ENCODE assay signal across 8 cellular contexts in genomic region chr10:43396061-43396927, GRCh38. TPM values are rescaled to one million over a fixed set of nuclear protein-coding genes. Genes with fewer than 3 reads are reported as not detected.
DNase-seq lines count a peak whose midpoint lies in the region; ATAC-seq and TF ChIP-seq lines count a peak whose summit lies in the region.

No MANE protein-coding gene starts in this region.

- H2AFZ ChIP-seq in PC-3 (ENCODE audit: low read length) = peak overlapping the region; percentile 39; the same call in 1 of the 2 replicates

- H3F3A ChIP-seq in PC-3 (ENCODE audit: low read length, unreplicated experiment) = no peaks in the 10 kb centered on the region

- peaks cover 76% of the 10 kb centered on the region for H4K20me1 ChIP-seq in PC-3 (ENCODE audit: low read length)

- POLR2A ChIA-PET in PC-3 (lab: Charles Lee; ENCODE audit: unreplicated experiment) = interaction anchor here (0.7 to 1.1 kb wide), 3 partner anchors 17 to 91 kb away, joined by 3 to 4 read pairs (median 4); no protein-coding TSS in a partner anchor

- H3K27ac Mint-ChIP-seq in CD14-positive monocyte (peak overlapping the region; percentile 91 to 96 (median 94)), natural killer cell (peak overlapping the region; percentile 98 to 99)

- peaks cover 67% of the 10 kb centered on the region for H3K4me1 Mint-ChIP-seq in CD14-positive monocyte
- peaks cover 72 to 73% of the 10 kb centered on the region in 2 donors for H3K4me1 Mint-ChIP-seq in natural killer cell

- CTCF ChIA-PET in PC-3 (lab: Charles Lee) = interaction anchor here (0.5 to 0.6 kb wide), 3 partner anchors 13 to 967 kb away, joined by 3 to 6 read pairs (median 6); partner anchors contain the start of gene HNRNPF

- H3K27me3 ChIP-seq in PC-3 (ENCODE audit: low read length) (no peaks in the 10 kb centered on the region), stomach smooth muscle (ENCODE audit: control insufficient read depth in 1 of 2, insufficient read depth in 2 of 2, low read length in 2 of 2) (no peaks in the 10 kb centered on the region)

- H3K9ac ChIP-seq in PC-3 (ENCODE audit: low read length) = peak overlapping the region; percentile 98
- H3K9ac ChIP-seq in stomach smooth muscle (ENCODE audit: low read length in 2 of 2) = peak overlapping the region; percentile 76 to 80

- intact Hi-C loops in CD14-positive monocyte (cut with micrococcal nuclease) = loop anchor here in 1 of 2 donors (5.0 kb wide), 1 partner anchor 41 kb away; the partner anchor contains the start of gene ZNF487
- intact Hi-C loops in PC-3 (cut with micrococcal nuclease) = loop anchor here (5.0 kb wide), 2 partner anchors 39 to 41 kb away; partner anchors contain the start of gene ZNF487
- intact Hi-C loops in natural killer cell (cut with micrococcal nuclease) = loop anchor here (2.0 kb wide), 1 partner anchor 915 kb away; no protein-coding TSS in a partner anchor

- H3K4me3 ChIP-seq in PC-3 (ENCODE audit: low read length) = peak overlapping the region; percentile 78
- H3K4me3 ChIP-seq in fibroblast of the aortic adventitia (ENCODE audit: low read depth, low read length) = peak overlapping the region; percentile 68
- peak overlapping the region; percentile 80 to 85 for H3K4me3 ChIP-seq in stomach smooth muscle (ENCODE audit: low read length in 2 of 2)

- H3K9me3 Mint-ChIP-seq in CD14-positive monocyte (no peaks in the 10 kb centered on the region), natural killer cell (no peaks in the 10 kb centered on the region)

- peaks cover 48% of the 10 kb centered on the region for H3K4me1 ChIP-seq in PC-3 (ENCODE audit: insufficient read depth, low read length)
- peaks cover 24% of the 10 kb centered on the region for H3K4me1 ChIP-seq in stomach smooth muscle (ENCODE audit: control insufficient read depth, insufficient read depth, low read length)

- peaks cover 57% of the 10 kb centered on the region for H3K36me3 ChIP-seq in PC-3 (ENCODE audit: low read depth, low read length)
- peaks cover 23 to 29% of the 10 kb centered on the region in 2 donors for H3K36me3 ChIP-seq in stomach smooth muscle (ENCODE audit: control insufficient read depth in 2 of 2, insufficient read depth in 2 of 2, low read length in 2 of 2)

- BruUV-seq in PC-3 (replicated peaks; lab: Mats Ljungman, UMichigan) = TSS peak; percentile 33

- TF ChIP-seq CTCF in CD14-positive monocyte (IDR thresholded peaks at IDR 0.05) (no peak), PC-3 (conservative IDR thresholded peaks at IDR 0.05; ENCODE audit: low read depth, low read length) (no peak), fibroblast of the aortic adventitia (IDR thresholded peaks at IDR 0.05; ENCODE audit: insufficient read depth, low read length) (no peak), natural killer cell (IDR thresholded peaks at IDR 0.05) (no peak)

- H3K4me2 ChIP-seq in PC-3 (ENCODE audit: low read length) = peak overlapping the region; percentile 95

- DNase-seq in CD14-positive monocyte (ENCODE audit: low spot score) (peak; percentile 54), PC-3 (peak; percentile 82), fibroblast of the aortic adventitia (ENCODE audit: low read depth) (peak; percentile 64), natural killer cell (peak; percentile 56)
- DNase-seq in activated effector memory CD4-positive, alpha-beta T cell treated with Interleukin-2 at 50 U/mL for 16 hours = peak; percentile 63

- H3K79me2 ChIP-seq in PC-3 (ENCODE audit: low read length) = peaks cover 98% of the 10 kb centered on the region

- no peaks in the 10 kb centered on the region for H3K9me2 ChIP-seq in PC-3 (replicated peaks; ENCODE audit: low read length)

- H3K36me3 Mint-ChIP-seq in CD14-positive monocyte (peaks cover 47 to 62% of the 10 kb centered on the region in 2 donors), natural killer cell (peaks cover 17% of the 10 kb centered on the region)

- peak; percentile 46 for ATAC-seq in GM19452 (IDR thresholded peaks at IDR 0.05; ENCODE audit: unreplicated experiment)
- ATAC-seq in HG03469 (IDR thresholded peaks at IDR 0.05; ENCODE audit: unreplicated experiment) = peak; percentile 20
- ATAC-seq in PC-3 = peak; percentile 71
- ATAC-seq in natural killer cell = peak; percentile 67 to 75 (median 70)

- H3K9me3 ChIP-seq in PC-3 (ENCODE audit: low read length) (no peaks in the 10 kb centered on the region), stomach smooth muscle (ENCODE audit: control insufficient read depth in 2 of 2, low read length in 2 of 2) (no peaks in the 10 kb centered on the region)

- H3K27me3 Mint-ChIP-seq in CD14-positive monocyte (ENCODE audit: low read depth in 3 of 3) (peaks cover 0 to 3% (median 0%) of the 10 kb centered on the region in 3 donors), natural killer cell (ENCODE audit: low read depth in 2 of 2) (no peaks in the 10 kb centered on the region)

- H3K27ac ChIP-seq in PC-3 (ENCODE audit: low read length) = peak overlapping the region; percentile 93
- peak overlapping the region; percentile 85 for H3K27ac ChIP-seq in stomach smooth muscle (ENCODE audit: low read length)

- H3K4me3 Mint-ChIP-seq in CD14-positive monocyte = peak overlapping the region; percentile 85 to 87
- peak overlapping the region; percentile 93 for H3K4me3 Mint-ChIP-seq in natural killer cell

RNA-seq across cellular contexts. Expression of gene HNRNPF, which starts 12.7 kb away (rescaled TPM):
- 100 to 1,000 TPM; 188 to 189 TPM for polyA plus RNA-seq in CD14-positive monocyte
- 417 and 421 TPM in 2 replicates for total RNA-seq in PC-3 (2014; rRNA removed)
- total RNA-seq in fibroblast of the aortic adventitia (ENCODE audit: low replicate concordance) = 66.2 and 196 TPM in 2 replicates
- 100 to 1,000 TPM; 122 to 160 (median 125) TPM for total RNA-seq in natural killer cell

RNA-seq across cellular contexts. Expression of gene FXYD4, which starts 24.9 kb away (rescaled TPM):
- polyA plus RNA-seq in CD14-positive monocyte = not detected
- total RNA-seq in PC-3 (2014; rRNA removed) (not detected in 2 replicates), fibroblast of the aortic adventitia (ENCODE audit: low replicate concordance) (not detected in 2 replicates), natural killer cell (not detected)

RNA-seq across cellular contexts. Expression of gene ZNF487, which starts 40.6 kb away (rescaled TPM):
- polyA plus RNA-seq in CD14-positive monocyte = 10 to 100 TPM in 1 of 2 donors, 1 to 10 TPM in 1; 8.6 to 15.6 TPM
- 7.0 and 9.4 TPM in 2 replicates for total RNA-seq in PC-3 (2014; rRNA removed)
- total RNA-seq in fibroblast of the aortic adventitia (ENCODE audit: low replicate concordance) = 6.1 and 36.5 TPM in 2 replicates
- 10 to 100 TPM; 19.1 to 30.8 (median 22.8) TPM for total RNA-seq in natural killer cell

Comparison
In these comparisons a context has a peak if more than half of its experiments do, and no peak if none do; other contexts are left out.
1. Peak in every context shown above with its lines: DNase-seq, ATAC-seq, H3K4me3 ChIP-seq and H3K27ac ChIP-seq.
2. ATAC-seq: peak in every context shown above with its lines; median percentile 71 in PC-3; 70 in natural killer cell; 46 in GM19452; 20 in HG03469.